Comparison of ENCODE assay signal across 18 cellular contexts in the genomic region with DNA sequence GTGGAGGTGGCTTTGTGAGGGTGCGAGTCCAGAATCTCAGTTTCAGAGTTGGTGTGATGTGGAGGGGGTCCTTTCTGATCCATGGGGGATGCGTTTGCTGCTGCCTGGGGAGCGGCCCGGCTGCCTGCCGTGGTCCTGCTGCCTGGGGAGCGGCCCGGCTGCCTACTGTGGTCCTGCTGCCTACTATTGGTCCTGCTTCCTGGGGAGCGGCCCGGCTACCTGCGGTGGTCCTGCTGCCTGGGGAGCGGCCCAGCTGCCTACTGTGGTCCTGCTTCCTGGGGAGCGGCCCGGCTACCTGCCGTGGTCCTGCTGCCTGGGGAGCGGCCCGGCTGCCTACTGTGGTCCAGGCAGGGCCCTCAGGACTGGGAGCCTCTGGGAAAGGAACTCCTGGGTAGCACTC.
"Had no signal": no experiment of that assay in that cellular context is flagged by ENCODE, and none has a peak within 500 bp of the region (broad histone marks: within the 10 kb centered on the region; RNA-seq: fewer than 3 reads in every experiment).

No MANE protein-coding gene starts in this region.

- H3K27me3 ChIP-seq: cardiac muscle cell, foreskin keratinocyte had no signal

- DNase-seq: activated CD4-positive, alpha-beta T cell treated with anti-CD3 and anti-CD28 coated beads for 4 hours; activated CD4-positive, alpha-beta T cell treated with anti-CD3 and anti-CD28 coated beads, Interleukin-2, amount 50 U/mL, for 48 hours; activated CD4-positive, CD25-positive, alpha-beta regulatory T cell; activated CD8-positive, alpha-beta memory T cell treated with anti-CD3 and anti-CD28 coated beads, Interleukin-2, amount 50 U/mL, for 48 hours; activated naive CD4-positive, alpha-beta T cell treated with Interleukin-2 at 50 U/mL for 16 hours; activated naive CD8-positive, alpha-beta T cell treated with anti-CD3 and anti-CD28 coated beads for 36 hours; activated T-cell treated with anti-CD3 and anti-CD28 coated beads, Interleukin-2, amount 50 U/mL, for 4 hours; amygdala; dermis blood vessel endothelial cell; effector CD8-positive, alpha-beta T cell; erythroblast; foreskin keratinocyte; stimulated activated CD4-positive, alpha-beta T cell treated with anti-CD3 and anti-CD28 coated beads, Interleukin-4, amount 100 ng/mL, for 4 hours; stimulated activated naive CD8-positive, alpha-beta T cell treated with anti-CD3 and anti-CD28 coated beads, Interleukin-15, Interleukin-2, amounts not matched to agents 100 U/mL and 50 U/mL, for 24 hours; SW 1271; T-helper 17 cell had no signal

- ATAC-seq: activated T-cell treated with anti-CD3 and anti-CD28 coated beads, Interleukin-2, amount 50 U/mL, for 4 hours; foreskin keratinocyte; stimulated activated naive CD8-positive, alpha-beta T cell treated with anti-CD3 and anti-CD28 coated beads, Interleukin-15, Interleukin-2, amounts not matched to agents 100 U/mL and 50 U/mL, for 24 hours; T-helper 17 cell had no signal

- H3K9me3 Mint-ChIP-seq: activated naive CD8-positive, alpha-beta T cell treated with anti-CD3 and anti-CD28 coated beads for 36 hours; activated T-cell treated with anti-CD3 and anti-CD28 coated beads, Interleukin-2, amount 50 U/mL, for 4 hours; nephron had no signal

- H3K27me3 Mint-ChIP-seq: activated naive CD8-positive, alpha-beta T cell treated with anti-CD3 and anti-CD28 coated beads for 36 hours; T-helper 17 cell had no signal

- H3K27ac Mint-ChIP-seq: activated naive CD8-positive, alpha-beta T cell treated with anti-CD3 and anti-CD28 coated beads for 36 hours had no signal

- H3K4me1 ChIP-seq: foreskin keratinocyte had no signal

- H3K4me3 ChIP-seq: cardiac muscle cell had no signal

- H3K4me3 Mint-ChIP-seq: activated naive CD8-positive, alpha-beta T cell treated with anti-CD3 and anti-CD28 coated beads for 36 hours; activated T-cell treated with anti-CD3 and anti-CD28 coated beads, Interleukin-2, amount 50 U/mL, for 4 hours; T-helper 17 cell had no signal

- H3K27ac ChIP-seq: cardiac muscle cell, foreskin keratinocyte had no signal
